Comparison of ENCODE assay signal across 2 cellular contexts in the genomic region with DNA sequence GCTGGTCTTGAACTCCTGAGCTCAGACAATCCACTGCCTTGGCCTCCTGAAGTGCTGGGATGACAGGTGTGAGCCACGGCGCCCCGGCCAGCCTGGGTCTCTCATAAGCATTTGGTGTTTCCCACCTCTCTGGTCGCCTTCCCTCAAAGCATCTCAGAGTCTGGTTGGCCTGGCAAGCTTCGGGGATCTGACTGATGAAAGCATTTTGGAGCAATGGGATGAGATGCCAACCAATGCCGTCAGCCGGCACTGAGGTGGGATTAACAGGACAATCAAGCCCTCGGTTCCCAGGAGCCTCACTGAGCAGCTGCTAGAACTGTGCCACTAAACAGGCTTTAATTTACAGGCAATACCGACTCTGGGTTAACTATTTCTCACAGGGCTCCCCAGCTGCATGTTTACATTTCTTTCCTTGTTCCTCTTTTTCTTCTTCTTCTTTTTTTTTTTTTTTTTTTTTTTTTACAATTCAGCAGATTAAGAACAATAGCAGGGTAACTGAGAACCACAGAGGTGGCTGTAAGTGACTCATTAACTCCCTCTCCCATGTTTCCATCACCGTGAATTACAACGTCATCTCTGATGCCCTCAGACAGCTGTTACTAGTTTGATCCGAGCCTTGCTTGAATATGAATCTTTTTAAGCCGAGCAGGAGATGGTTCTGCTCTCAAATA.
TF ChIP-seq lines count a peak whose summit lies in the region.

No MANE protein-coding gene starts in this region.

TF ChIP-seq in SK-N-SH treated with all-trans-retinoic acid at 6 μM for 48 hours, 23 proteins besides CTCF, POLR2A, EP300 and RAD21 (continued from another document):
- TF ChIP-seq CREB5 (CRISPR knock-in tag; IDR thresholded peaks at IDR 0.05; ENCODE audit: low read depth): no peak
- no peak for TF ChIP-seq TOX (CRISPR knock-in tag; IDR thresholded peaks at IDR 0.05; ENCODE audit: borderline replicate concordance)
- no peak for TF ChIP-seq ZC3H10 (CRISPR knock-in tag; IDR thresholded peaks at IDR 0.05)

TF ChIP-seq in SK-N-SH, 30 proteins besides CTCF, POLR2A, EP300 and RAD21 (continued from another document):
- TF ChIP-seq PBX3 (IDR thresholded peaks at IDR 0.05): no peak
- no peak for TF ChIP-seq ELF1 (IDR thresholded peaks at IDR 0.05)
- TF ChIP-seq TAF1 (IDR thresholded peaks at IDR 0.05; ENCODE audit: borderline replicate concordance, low read depth, low read length): no peak
- TF ChIP-seq, protein P1, sequence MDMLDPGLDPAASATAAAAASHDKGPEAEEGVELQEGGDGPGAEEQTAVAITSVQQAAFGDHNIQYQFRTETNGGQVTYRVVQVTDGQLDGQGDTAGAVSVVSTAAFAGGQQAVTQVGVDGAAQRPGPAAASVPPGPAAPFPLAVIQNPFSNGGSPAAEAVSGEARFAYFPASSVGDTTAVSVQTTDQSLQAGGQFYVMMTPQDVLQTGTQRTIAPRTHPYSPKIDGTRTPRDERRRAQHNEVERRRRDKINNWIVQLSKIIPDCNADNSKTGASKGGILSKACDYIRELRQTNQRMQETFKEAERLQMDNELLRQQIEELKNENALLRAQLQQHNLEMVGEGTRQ (IDR thresholded peaks at IDR 0.05; ENCODE audit: borderline replicate concordance, low read depth, low read length): no peak
- no peak for TF ChIP-seq NRF1 (IDR thresholded peaks at IDR 0.05; ENCODE audit: low read depth, low read length)
- no peak for TF ChIP-seq TCF12 (IDR thresholded peaks at IDR 0.05)
- TF ChIP-seq SMC3 (IDR thresholded peaks at IDR 0.05; ENCODE audit: low read depth, low read length): no peak
